Comparison of ENCODE assay signal across 8 cellular contexts in the genomic region with DNA sequence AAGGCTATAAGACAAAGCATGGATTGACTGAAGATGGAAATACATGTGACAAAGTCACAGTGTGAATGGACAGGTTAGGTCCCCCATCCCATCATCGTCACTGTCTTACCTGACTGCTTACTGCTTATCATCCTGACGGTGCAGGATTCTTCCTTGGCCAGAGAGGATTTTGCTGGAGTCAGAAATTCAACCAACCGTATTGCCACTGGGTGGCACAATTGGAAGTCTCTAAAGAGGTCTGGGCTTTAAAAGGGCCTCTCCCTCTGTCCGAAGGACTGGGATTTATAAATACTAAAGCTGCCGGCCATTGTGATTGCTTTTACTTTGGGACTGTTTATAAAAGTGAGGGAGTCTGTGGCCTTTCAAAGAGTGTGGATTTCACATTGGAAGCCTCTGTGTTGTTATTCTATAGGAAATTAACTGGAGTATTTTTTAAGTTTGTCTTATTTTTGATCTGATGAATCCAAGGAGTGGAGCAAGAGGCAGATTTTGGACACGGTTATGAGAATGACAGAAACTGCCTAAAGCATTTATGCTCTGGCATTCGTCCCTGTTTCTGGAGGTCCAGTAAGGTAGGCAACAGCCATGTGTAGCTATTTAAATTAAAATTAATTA.
A peak's percentile ranks its signal among the peaks of the same experiment; 100 is the strongest.
DNase-seq lines count a peak whose midpoint lies in the region; ATAC-seq and TF ChIP-seq lines count a peak whose summit lies in the region.

No MANE protein-coding gene starts in this region.

- WGBS in trophoblast cell (ENCODE audit: extremely low coverage, insufficient coverage, insufficient read length) = no CpG with 5 or more reads among the region's 7 CpGs

- no peak overlapping the region for H2BK5ac ChIP-seq in trophoblast cell (ENCODE audit: low read depth, low read length, poor library complexity)

- H3K4me2 ChIP-seq in trophoblast cell (ENCODE audit: low read length) = no peak overlapping the region

- no peak overlapping the region for H4K12ac ChIP-seq in trophoblast cell (ENCODE audit: low read depth, low read length)

- H3K4me3 ChIP-seq in MG63 = no peak overlapping the region
- no peak overlapping the region for H3K4me3 ChIP-seq in trophoblast cell (ENCODE audit: low read depth, low read length)

- H2BK12ac ChIP-seq in trophoblast cell (ENCODE audit: low read length) = no peak overlapping the region

- H3K27me3 ChIP-seq in MG63 = no peaks in the 10 kb centered on the region
- no peaks in the 10 kb centered on the region for H3K27me3 ChIP-seq in trophoblast cell (ENCODE audit: insufficient read depth, low read length)

- no peak overlapping the region for H2AK5ac ChIP-seq in trophoblast cell (ENCODE audit: low read length)

- no peak overlapping the region for H4K91ac ChIP-seq in trophoblast cell (ENCODE audit: low read depth, low read length)

- H3K9me3 ChIP-seq in MG63 = no peaks in the 10 kb centered on the region
- peaks cover 1% of the 10 kb centered on the region for H3K9me3 ChIP-seq in trophoblast cell (ENCODE audit: insufficient read depth, low read depth, low read length)

- ATAC-seq in SK-N-SH treated with all-trans-retinoic acid at 6 μM for 48 hours (peak; percentile 98), GM21381 (IDR thresholded peaks at IDR 0.05; ENCODE audit: unreplicated experiment) (no peak), HG03521 (IDR thresholded peaks at IDR 0.05; ENCODE audit: unreplicated experiment) (no peak), HG02678 (IDR thresholded peaks at IDR 0.05; ENCODE audit: unreplicated experiment) (no peak)

- no peak overlapping the region for H3K9ac ChIP-seq in trophoblast cell (ENCODE audit: low read length)

- no peaks in the 10 kb centered on the region for H3K79me2 ChIP-seq in trophoblast cell (ENCODE audit: control insufficient read depth, insufficient read depth, low read length, poor library complexity)

- H4K8ac ChIP-seq in trophoblast cell (ENCODE audit: low read depth, low read length) = no peak overlapping the region

- H3K4me1 ChIP-seq in trophoblast cell (ENCODE audit: control insufficient read depth in 1 of 2, insufficient read depth in 2 of 2, low read length in 2 of 2) = no peaks in the 10 kb centered on the region

- no peak overlapping the region for H3K14ac ChIP-seq in trophoblast cell (ENCODE audit: low read length)

- H3K79me1 ChIP-seq in trophoblast cell (ENCODE audit: low read length) = no peaks in the 10 kb centered on the region

- no peak overlapping the region for H3K4ac ChIP-seq in trophoblast cell (ENCODE audit: low read depth, low read length)

- no peak overlapping the region for H2BK120ac ChIP-seq in trophoblast cell (ENCODE audit: insufficient read depth, low read length, poor library complexity)

- H3K23ac ChIP-seq in trophoblast cell (ENCODE audit: low read length) = no peak overlapping the region

- H3K18ac ChIP-seq in trophoblast cell (ENCODE audit: low read length) = no peak overlapping the region

- DNase-seq in COLO829 (ENCODE audit: low spot score) = peak; percentile 69
- DNase-seq in MG63 = peak; percentile 57
- DNase-seq in fibroblast of the conjunctiva (ENCODE audit: low read depth) = peak; percentile 55
- peak; percentile 57 to 76 for DNase-seq in trophoblast cell

- H3K36me3 ChIP-seq in MG63 = no peaks in the 10 kb centered on the region
- H3K36me3 ChIP-seq in trophoblast cell (ENCODE audit: control insufficient read depth in 1 of 2, insufficient read depth in 2 of 2, low read length in 2 of 2) = no peaks in the 10 kb centered on the region

- H2AFZ ChIP-seq in trophoblast cell (ENCODE audit: insufficient read depth, low read length, poor library complexity) = no peak overlapping the region

- no peak overlapping the region for H3K27ac ChIP-seq in trophoblast cell (ENCODE audit: low read depth, low read length)

TF ChIP-seq in SK-N-SH treated with all-trans-retinoic acid at 6 μM for 48 hours, 23 proteins besides CTCF, POLR2A, EP300 and RAD21:
- TF ChIP-seq, protein P1, sequence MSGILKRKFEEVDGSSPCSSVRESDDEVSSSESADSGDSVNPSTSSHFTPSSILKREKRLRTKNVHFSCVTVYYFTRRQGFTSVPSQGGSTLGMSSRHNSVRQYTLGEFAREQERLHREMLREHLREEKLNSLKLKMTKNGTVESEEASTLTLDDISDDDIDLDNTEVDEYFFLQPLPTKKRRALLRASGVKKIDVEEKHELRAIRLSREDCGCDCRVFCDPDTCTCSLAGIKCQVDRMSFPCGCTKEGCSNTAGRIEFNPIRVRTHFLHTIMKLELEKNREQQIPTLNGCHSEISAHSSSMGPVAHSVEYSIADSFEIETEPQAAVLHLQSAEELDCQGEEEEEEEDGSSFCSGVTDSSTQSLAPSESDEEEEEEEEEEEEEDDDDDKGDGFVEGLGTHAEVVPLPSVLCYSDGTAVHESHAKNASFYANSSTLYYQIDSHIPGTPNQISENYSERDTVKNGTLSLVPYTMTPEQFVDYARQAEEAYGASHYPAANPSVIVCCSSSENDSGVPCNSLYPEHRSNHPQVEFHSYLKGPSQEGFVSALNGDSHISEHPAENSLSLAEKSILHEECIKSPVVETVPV (CRISPR knock-in tag; IDR thresholded peaks at IDR 0.05) = no peak
- TF ChIP-seq ZNF70 (CRISPR knock-in tag; IDR thresholded peaks at IDR 0.05) = no peak
- no peak for TF ChIP-seq OSR1 (CRISPR knock-in tag; IDR thresholded peaks at IDR 0.05)
- no peak for TF ChIP-seq ARNTL (CRISPR knock-in tag; IDR thresholded peaks at IDR 0.05; ENCODE audit: borderline replicate concordance, low read depth)
- TF ChIP-seq PPARA (CRISPR knock-in tag; IDR thresholded peaks at IDR 0.05; ENCODE audit: borderline replicate concordance) = no peak
- no peak for TF ChIP-seq ISL1 (CRISPR knock-in tag; IDR thresholded peaks at IDR 0.05)
- TF ChIP-seq BACH2 (CRISPR knock-in tag; IDR thresholded peaks at IDR 0.05; ENCODE audit: borderline replicate concordance) = no peak
- TF ChIP-seq ZFP30 (CRISPR knock-in tag; IDR thresholded peaks at IDR 0.05) = no peak
- no peak for TF ChIP-seq TCF4 (CRISPR knock-in tag; IDR thresholded peaks at IDR 0.05; ENCODE audit: borderline replicate concordance)
- TF ChIP-seq ZFP3 (CRISPR knock-in tag; IDR thresholded peaks at IDR 0.05) = no peak
- TF ChIP-seq, protein P2, sequence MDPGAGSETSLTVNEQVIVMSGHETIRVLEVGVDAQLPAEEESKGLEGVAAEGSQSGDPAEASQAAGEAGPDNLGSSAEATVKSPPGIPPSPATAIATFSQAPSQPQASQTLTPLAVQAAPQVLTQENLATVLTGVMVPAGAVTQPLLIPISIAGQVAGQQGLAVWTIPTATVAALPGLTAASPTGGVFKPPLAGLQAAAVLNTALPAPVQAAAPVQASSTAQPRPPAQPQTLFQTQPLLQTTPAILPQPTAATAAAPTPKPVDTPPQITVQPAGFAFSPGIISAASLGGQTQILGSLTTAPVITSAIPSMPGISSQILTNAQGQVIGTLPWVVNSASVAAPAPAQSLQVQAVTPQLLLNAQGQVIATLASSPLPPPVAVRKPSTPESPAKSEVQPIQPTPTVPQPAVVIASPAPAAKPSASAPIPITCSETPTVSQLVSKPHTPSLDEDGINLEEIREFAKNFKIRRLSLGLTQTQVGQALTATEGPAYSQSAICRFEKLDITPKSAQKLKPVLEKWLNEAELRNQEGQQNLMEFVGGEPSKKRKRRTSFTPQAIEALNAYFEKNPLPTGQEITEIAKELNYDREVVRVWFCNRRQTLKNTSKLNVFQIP (CRISPR knock-in tag; IDR thresholded peaks at IDR 0.05; ENCODE audit: borderline replicate concordance, low read depth) = no peak
- TF ChIP-seq SNAI2 (CRISPR knock-in tag; IDR thresholded peaks at IDR 0.05) = no peak
- TF ChIP-seq CSDC2 (CRISPR knock-in tag; IDR thresholded peaks at IDR 0.05) = no peak
